In the genomic region with DNA sequence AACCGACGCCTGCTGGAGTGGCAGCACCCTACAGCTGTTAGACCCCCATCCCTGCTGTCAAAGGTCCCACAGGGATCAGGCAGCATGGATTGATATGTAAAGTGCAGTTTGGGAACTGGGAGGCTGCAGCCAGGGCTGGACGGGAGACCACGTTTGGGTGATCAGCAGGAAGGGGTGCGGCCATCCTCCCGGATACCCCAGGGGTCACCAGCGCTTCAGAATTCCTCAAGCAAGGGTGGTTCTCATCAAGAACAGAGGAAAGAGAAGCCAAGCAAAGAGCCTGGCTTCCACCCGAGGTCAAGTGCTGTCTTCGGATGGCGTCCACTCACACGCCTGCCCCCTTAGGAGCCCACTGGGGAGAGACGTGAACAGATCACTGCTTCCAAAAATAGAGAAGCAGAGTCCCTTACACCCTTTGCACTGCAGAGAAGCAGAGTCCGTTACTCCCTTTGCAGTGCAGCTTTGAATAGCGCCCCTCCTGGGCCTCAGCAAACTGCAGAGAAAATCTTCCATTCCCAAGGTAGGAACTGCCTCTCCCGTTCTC, we compare ENCODE assay signal across 15 cellular contexts. TPM values are rescaled to one million over a fixed set of nuclear protein-coding genes. Genes with fewer than 3 reads are reported as not detected.
DNase-seq lines count a peak whose midpoint lies in the region; ATAC-seq, FAIRE-seq and TF ChIP-seq lines count a peak whose summit lies in the region.
"Had no signal": no experiment of that assay in that cellular context is flagged by ENCODE, and none has a peak within 500 bp of the region (broad histone marks: within the 10 kb centered on the region; RNA-seq: fewer than 3 reads in every experiment).

No MANE protein-coding gene starts in this region.

- no peak for TF ChIP-seq POLR2A in K562 (conservative IDR thresholded peaks at IDR 0.05)
- TF ChIP-seq POLR2A in gastrocnemius medialis (IDR thresholded peaks at IDR 0.05): no peak

- H3K4me1 ChIP-seq in K562 (replicated peaks in 1 of 2; ENCODE audit: control insufficient read depth in 2 of 2, insufficient read depth in 2 of 2, low read length in 2 of 2) (peaks cover 0 to 3% of the 10 kb centered on the region in 2 experiments; a peak in 2 of 5 replicates), gastrocnemius medialis (peaks cover 11 to 17% of the 10 kb centered on the region in 2 donors)

- no peaks in the 10 kb centered on the region for H3K27me3 Mint-ChIP-seq in naive thymus-derived CD8-positive, alpha-beta T cell
- H3K27me3 Mint-ChIP-seq: activated T-cell treated with anti-CD3 and anti-CD28 coated beads, Interleukin-2, amount 50 U/mL, for 24 hours had no signal

- H3K9me3 ChIP-seq in K562 (replicated peaks; ENCODE audit: control insufficient read depth, insufficient read depth, low read depth, low read length) (no peaks in the 10 kb centered on the region), gastrocnemius medialis (no peaks in the 10 kb centered on the region)
- H3K9me3 ChIP-seq: BLaER1, ovary had no signal

- H3K36me3 ChIP-seq in H7 (replicated peaks; ENCODE audit: control insufficient read depth, insufficient read depth, low read length) (no peaks in the 10 kb centered on the region), K562 (ENCODE audit: control insufficient read depth, insufficient read depth, low read length) (no peaks in the 10 kb centered on the region), gastrocnemius medialis (peaks cover 0 to under 1% of the 10 kb centered on the region in 2 donors)
- H3K36me3 ChIP-seq: ovary had no signal

- in situ Hi-C loops in K562 (cut with MboI) (no loop called here), gastrocnemius medialis (cut with MboI; ENCODE audit: low sequenced_read_pairs in 4 of 4) (no loop called here)

- intact Hi-C loops in K562 (cut with micrococcal nuclease): no loop called here
- intact Hi-C loops in left ventricle myocardium superior (cut with micrococcal nuclease): no loop called here
- intact Hi-C loops in gastrocnemius medialis (cut with DNase I; ENCODE audit: low total_unique reads): no loop called here

- BruUV-seq in K562 (replicated peaks; lab: Mats Ljungman, UMichigan): no TSS peak

- no peak for TF ChIP-seq EP300 in K562 (IDR thresholded peaks at IDR 0.05; ENCODE audit: low read length)

- no peaks in the 10 kb centered on the region for H3K79me2 ChIP-seq in K562 (ENCODE audit: control insufficient read depth, insufficient read depth, low read length)

- no peaks in the 10 kb centered on the region for H3K9me1 ChIP-seq in K562 (ENCODE audit: control insufficient read depth, insufficient read depth, low read length)

- H3K4me3 ChIP-seq in H7 (ENCODE audit: insufficient read depth, low read depth, low read length): no peak overlapping the region
- H3K4me3 ChIP-seq in K562: no peak overlapping the region
- no peak overlapping the region for H3K4me3 ChIP-seq in gastrocnemius medialis
- H3K4me3 ChIP-seq: BLaER1, GM23248, ovary had no signal

- H3K27me3 ChIP-seq in H7 (ENCODE audit: control insufficient read depth, insufficient read depth, low read length) (no peaks in the 10 kb centered on the region), K562 (ENCODE audit: control insufficient read depth in 2 of 2, insufficient read depth in 2 of 2, low read length in 2 of 2) (no peaks in the 10 kb centered on the region), gastrocnemius medialis (no peaks in the 10 kb centered on the region)
- H3K27me3 ChIP-seq: BLaER1, ovary had no signal

- no peak for FAIRE-seq in K562 (lab: Jason Lieb, UNC)

- ATAC-seq in K562: peak; percentile 67
- peak; percentile 19 for ATAC-seq in left ventricle myocardium superior
- no peak for ATAC-seq in gastrocnemius medialis
- no peak for ATAC-seq in HG03280 (IDR thresholded peaks at IDR 0.05; ENCODE audit: unreplicated experiment)
- no peak for ATAC-seq in naive thymus-derived CD8-positive, alpha-beta T cell

- no peak for TF ChIP-seq RAD21 in K562 (CRISPR knock-in tag; conservative IDR thresholded peaks at IDR 0.05 in 1 of 2, IDR thresholded peaks at IDR 0.05 in 1 of 2)

- POLR2A ChIA-PET in K562 (lab: Yijun Ruan, JAX): interaction anchor here (2.0 kb wide), 1 partner anchor 9 kb away, joined by 4 read pairs; no protein-coding TSS in a partner anchor
- POLR2A ChIA-PET in naive thymus-derived CD8-positive, alpha-beta T cell (lab: Charles Lee): no interaction called here

- H3K9ac ChIP-seq in K562 (ENCODE audit: insufficient read depth in 1 of 2, low read depth in 2 of 2, low read length in 2 of 2): peak overlapping the region in 1 of 2 experiments; percentile 52; a peak in 1 of 4 replicates
- H3K9ac ChIP-seq: BLaER1, GM23248 had no signal

- H3K4me1 Mint-ChIP-seq in naive thymus-derived CD8-positive, alpha-beta T cell: peaks cover 14 to 24% (median 21%) of the 10 kb centered on the region in 4 donors

- H3K4me3 Mint-ChIP-seq in naive thymus-derived CD8-positive, alpha-beta T cell: no peak overlapping the region
- H3K4me3 Mint-ChIP-seq: activated T-cell treated with anti-CD3 and anti-CD28 coated beads, Interleukin-2, amount 50 U/mL, for 24 hours had no signal

- H3K27ac Mint-ChIP-seq in naive thymus-derived CD8-positive, alpha-beta T cell: peak overlapping the region in 4 of 10 donors; percentile 19 to 78 (median 62)
- H3K27ac Mint-ChIP-seq: activated T-cell treated with anti-CD3 and anti-CD28 coated beads, Interleukin-2, amount 50 U/mL, for 24 hours had no signal

- H3K4me2 ChIP-seq in K562 (ENCODE audit: insufficient read depth, low read length): no peak overlapping the region
- H3K4me2 ChIP-seq: BLaER1 had no signal

- TF ChIP-seq CTCF in K562 (IDR thresholded peaks at IDR 0.05 in 2 of 3, conservative IDR thresholded peaks at IDR 0.05 in 1 of 3; ENCODE audit: insufficient read depth in 2 of 3, low read depth in 1 of 3, low read length in 3 of 3) (peak in 2 of 3 experiments; percentile 21 to 35; a peak in 3 of 6 replicates), gastrocnemius medialis (IDR thresholded peaks at IDR 0.05 in 4 of 5, conservative IDR thresholded peaks at IDR 0.05 in 1 of 5) (no peak)

- DNase-seq in H7: peak; percentile 79
- no peak for DNase-seq in K562 (ENCODE audit: extremely low read depth in 1 of 4, low spot score in 3 of 4)
- no peak for DNase-seq in left ventricle myocardium superior
- no peak for DNase-seq in gastrocnemius medialis
- no peak for DNase-seq in NCI-H748 (lab: John Stamatoyannopoulos, UW; ENCODE audit: unreplicated experiment)
- no peak for DNase-seq in AML-193 (lab: John Stamatoyannopoulos, UW)
- no peak for DNase-seq in naive thymus-derived CD8-positive, alpha-beta T cell
- DNase-seq: activated T-cell treated with anti-CD3 and anti-CD28 coated beads, Interleukin-2, amount 50 U/mL, for 24 hours; GM23248; head of caudate nucleus; NCI-H2107; ovary; SW 1271 had no signal

- peaks cover 0 to 27% (median 2%) of the 10 kb centered on the region in 3 donors for H3K36me3 Mint-ChIP-seq in naive thymus-derived CD8-positive, alpha-beta T cell

- H3K27ac ChIP-seq in K562 (ENCODE audit: extremely low read depth, low read depth, low read length) (no peak overlapping the region), gastrocnemius medialis (peak overlapping the region; percentile 70 to 80 (median 73))
- H3K27ac ChIP-seq: BLaER1, GM23248 had no signal

- 64% methylated on average over 10 of the region's 15 CpGs for WGBS in K562 (ENCODE audit: insufficient coverage, low coverage, missing lambda C conversion rate)

- H4K20me1 ChIP-seq in K562 (replicated peaks; ENCODE audit: control insufficient read depth, insufficient read depth, low read length): no peaks in the 10 kb centered on the region
- H4K20me1 ChIP-seq: BLaER1 had no signal

- CTCF ChIA-PET in K562 (lab: Yijun Ruan, JAX; ENCODE audit: low intra/inter-chr PET ratio): no interaction called here

- H3K9me3 Mint-ChIP-seq in naive thymus-derived CD8-positive, alpha-beta T cell: no peaks in the 10 kb centered on the region
- H3K9me3 Mint-ChIP-seq: activated T-cell treated with anti-CD3 and anti-CD28 coated beads, Interleukin-2, amount 50 U/mL, for 24 hours had no signal

- no peak overlapping the region for H2AFZ ChIP-seq in K562 (ENCODE audit: low read depth, low read length)
- H2AFZ ChIP-seq: GM23248 had no signal

TF ChIP-seq in K562, 482 proteins besides CTCF, POLR2A, EP300 and RAD21:
- no peak for TF ChIP-seq RFX1 (IDR thresholded peaks at IDR 0.05)
- no peak for TF ChIP-seq POU5F1 (IDR thresholded peaks at IDR 0.05; ENCODE audit: borderline replicate concordance, low read depth, low read length, partially characterized antibody)

RNA-seq across cellular contexts. Expression of a gene that starts 35.5 kb away (rescaled TPM):
- 7.7 and 7.8 TPM in 2 replicates for total RNA-seq in H7 (2014; rRNA removed; shearing (Covaris generic))
- 1.9 and 3.0 TPM in 2 replicates for total RNA-seq in K562 (2011; cell fraction: chromatin; rRNA removed; ENCODE audit: low replicate concordance)
- total RNA-seq in K562 (2011; cell fraction: nucleolus; rRNA removed): 1.0 and 1.2 TPM in 2 replicates
- 2.5 TPM in 2 replicates for total RNA-seq in K562 (2011; cell fraction: nucleoplasm; rRNA removed)
- total RNA-seq in K562 (2014; rRNA removed) (0.94 and 1.8 TPM in 2 replicates), K562 (2014; rRNA removed; fragmentation: Illumina TruSeq; extraction: Trizol) (0.77 and 1.5 TPM in 2 replicates), K562 (2015; rRNA removed; fragmentation: Illumina TruSeq; extraction: Trizol) (0.76 and 1.5 TPM in 2 replicates), K562 (2021) (1.1 and 1.2 TPM in 2 replicates), left ventricle myocardium superior (11.6 TPM), gastrocnemius medialis (1 to 10 TPM; 1.8 to 6.0 (median 4.7) TPM)
- polyA plus RNA-seq in K562 (2011; rRNA removed) (2.4 and 2.7 TPM in 2 replicates), K562 (2014; fragmentation: Illumina TruSeq; extraction: Trizol) (0.93 and 0.98 TPM in 2 replicates), K562 (2014; fragmentation: Nextera tagmentation; extraction: Ambion mirVana) (under 1 TPM; 0.62 to 0.69 TPM), K562 (2014; rRNA removed) (0.82 and 1.1 TPM in 2 replicates)
- polyA plus RNA-seq in K562 (2011; cell fraction: cytosol; rRNA removed): 1.2 and 1.4 TPM in 2 replicates
- polyA plus RNA-seq in K562 (2011; cell fraction: nucleus; rRNA removed): 3.3 and 4.5 TPM in 2 replicates
- 2.3 and 2.4 TPM in 2 replicates for polyA plus RNA-seq in K562 (2012)
- 0.88 and 1.7 TPM in 2 replicates for polyA minus RNA-seq in K562 (2011; rRNA and poly(A)+ RNA removed)
- not detected in 2 replicates for polyA minus RNA-seq in K562 (2011; cell fraction: cytosol; rRNA and poly(A)+ RNA removed)
- polyA minus RNA-seq in K562 (2011; cell fraction: nucleus; rRNA and poly(A)+ RNA removed): 1.5 and 2.3 TPM in 2 replicates
- 10 to 100 TPM; 22.6 to 24.2 TPM for total RNA-seq in naive thymus-derived CD8-positive, alpha-beta T cell
- 10 to 100 TPM; 22.1 to 33.2 (median 26.0) TPM for polyA plus RNA-seq in naive thymus-derived CD8-positive, alpha-beta T cell

Comparison
In these comparisons a context has a peak if more than half of its experiments do, and no peak if none do; other contexts are left out.
1. ATAC-seq: peak in K562 (single experiment) and left ventricle myocardium superior (single experiment); none in gastrocnemius medialis (0 of 2), HG03280 (single experiment) and naive thymus-derived CD8-positive, alpha-beta T cell (0 of 2).
2. CTCF ChIP-seq: peak in K562 (2 of 3); none in gastrocnemius medialis (0 of 5).